ENCODE assay signal across 15 cellular contexts in genomic region chr18:34514238-34514637, GRCh38.
"Had no signal": no experiment of that assay in that cellular context is flagged by ENCODE, and none has a peak within 500 bp of the region (broad histone marks: within the 10 kb centered on the region; RNA-seq: fewer than 3 reads in every experiment).

No MANE protein-coding gene starts in this region.

- DNase-seq: activated CD4-positive, alpha-beta T cell treated with anti-CD3 and anti-CD28 coated beads for 1 hour; activated CD4-positive, alpha-beta T cell treated with anti-CD3 and anti-CD28 coated beads, Interleukin-2, amount 50 U/mL, for 48 hours; activated CD8-positive, alpha-beta memory T cell treated with anti-CD3 and anti-CD28 coated beads, Interleukin-2, amount 10 ng/mL, durations not matched to agents 7 days and 5 days; activated effector memory CD4-positive, alpha-beta T cell treated with Interleukin-2 at 50 U/mL for 16 hours; activated T-cell treated with anti-CD3 and anti-CD28 coated beads, Interleukin-2, amount 50 U/mL, for 24 hours; amniotic stem cell; hypothalamus; nucleus accumbens; stimulated activated CD4-positive, alpha-beta T cell treated with anti-CD3 and anti-CD28 coated beads, Interleukin-2, amount 100 ng/mL, for 48 hours; SW 1271 had no signal

- ATAC-seq: activated CD8-positive, alpha-beta memory T cell treated with anti-CD3 and anti-CD28 coated beads, Interleukin-2, amount 10 ng/mL, durations not matched to agents 7 days and 5 days; natural killer cell treated with Interleukin-12 subunit alpha and Interleukin-12 subunit beta and Interleukin-15 and Interleukin-18, amount 100 ng/mL, for 72 hours; sciatic nerve had no signal

- H3K36me3 ChIP-seq: prostate gland, thoracic aorta had no signal

- H3K4me1 ChIP-seq: prostate gland had no signal

- H3K27ac ChIP-seq: prostate gland, thoracic aorta had no signal

- FAIRE-seq: endometrium had no signal

- H3K9me3 ChIP-seq: prostate gland, thoracic aorta had no signal

- H3K4me3 ChIP-seq: prostate gland, thoracic aorta had no signal
